In the genomic region with DNA sequence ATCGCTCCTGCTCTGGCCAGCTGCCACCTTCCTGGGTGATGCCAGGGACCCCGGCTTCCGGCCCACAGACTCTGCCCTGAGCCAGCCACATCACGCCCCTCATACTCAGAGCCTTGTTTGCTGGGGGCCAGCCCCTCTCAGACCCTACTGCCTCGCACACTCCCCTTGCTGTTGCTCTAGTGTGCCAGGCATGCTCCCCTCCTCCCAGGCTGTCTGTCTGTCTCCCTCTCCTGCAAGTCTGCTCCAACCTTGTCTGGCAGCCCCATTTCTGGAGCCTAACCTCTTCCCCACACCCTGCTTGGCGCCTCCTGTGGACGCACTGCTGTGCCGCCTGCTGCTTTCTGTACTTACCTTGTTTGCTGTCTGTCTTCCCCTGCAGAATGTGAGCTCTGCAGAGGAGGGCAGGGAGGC, we compare ENCODE assay signal across 1 cellular context.
TF ChIP-seq lines count a peak whose summit lies in the region.

No MANE protein-coding gene starts in this region.

TF ChIP-seq in WTC11, 78 proteins besides CTCF, POLR2A, EP300 and RAD21:
- TF ChIP-seq, protein P1, sequence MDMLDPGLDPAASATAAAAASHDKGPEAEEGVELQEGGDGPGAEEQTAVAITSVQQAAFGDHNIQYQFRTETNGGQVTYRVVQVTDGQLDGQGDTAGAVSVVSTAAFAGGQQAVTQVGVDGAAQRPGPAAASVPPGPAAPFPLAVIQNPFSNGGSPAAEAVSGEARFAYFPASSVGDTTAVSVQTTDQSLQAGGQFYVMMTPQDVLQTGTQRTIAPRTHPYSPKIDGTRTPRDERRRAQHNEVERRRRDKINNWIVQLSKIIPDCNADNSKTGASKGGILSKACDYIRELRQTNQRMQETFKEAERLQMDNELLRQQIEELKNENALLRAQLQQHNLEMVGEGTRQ (CRISPR knock-in tag; IDR thresholded peaks at IDR 0.05) = no peak
- 0 out of 2 replicates have a peak, but pooled peaks have one; percentile 8 for TF ChIP-seq ZNF423 (CRISPR knock-in tag; IDR thresholded peaks at IDR 0.05)
